ENCODE assay signal across 1 cellular context in the genomic region with DNA sequence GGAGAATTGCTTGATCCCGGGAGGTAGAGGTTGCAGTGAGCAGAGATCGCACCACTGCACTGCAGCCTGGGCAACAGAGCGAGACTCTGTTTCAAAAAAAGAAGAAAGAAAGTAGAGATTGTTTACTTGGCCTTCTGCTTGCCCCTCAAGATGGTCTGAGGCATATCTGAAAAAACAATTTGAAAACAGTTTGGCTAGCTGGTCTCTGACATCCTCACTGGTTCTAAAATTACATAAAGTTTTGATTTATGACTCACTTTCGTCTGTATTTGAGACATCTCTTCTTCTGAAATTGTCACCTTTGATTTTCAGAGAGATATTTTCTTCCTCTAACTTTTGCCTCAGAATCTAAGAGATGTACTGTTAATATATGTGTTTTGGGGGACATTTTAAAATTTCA.
TF ChIP-seq lines count a peak whose summit lies in the region.

No MANE protein-coding gene starts in this region.

TF ChIP-seq in WTC11, 78 proteins besides CTCF, POLR2A, EP300 and RAD21 (continued from another document):
- TF ChIP-seq, protein P1, sequence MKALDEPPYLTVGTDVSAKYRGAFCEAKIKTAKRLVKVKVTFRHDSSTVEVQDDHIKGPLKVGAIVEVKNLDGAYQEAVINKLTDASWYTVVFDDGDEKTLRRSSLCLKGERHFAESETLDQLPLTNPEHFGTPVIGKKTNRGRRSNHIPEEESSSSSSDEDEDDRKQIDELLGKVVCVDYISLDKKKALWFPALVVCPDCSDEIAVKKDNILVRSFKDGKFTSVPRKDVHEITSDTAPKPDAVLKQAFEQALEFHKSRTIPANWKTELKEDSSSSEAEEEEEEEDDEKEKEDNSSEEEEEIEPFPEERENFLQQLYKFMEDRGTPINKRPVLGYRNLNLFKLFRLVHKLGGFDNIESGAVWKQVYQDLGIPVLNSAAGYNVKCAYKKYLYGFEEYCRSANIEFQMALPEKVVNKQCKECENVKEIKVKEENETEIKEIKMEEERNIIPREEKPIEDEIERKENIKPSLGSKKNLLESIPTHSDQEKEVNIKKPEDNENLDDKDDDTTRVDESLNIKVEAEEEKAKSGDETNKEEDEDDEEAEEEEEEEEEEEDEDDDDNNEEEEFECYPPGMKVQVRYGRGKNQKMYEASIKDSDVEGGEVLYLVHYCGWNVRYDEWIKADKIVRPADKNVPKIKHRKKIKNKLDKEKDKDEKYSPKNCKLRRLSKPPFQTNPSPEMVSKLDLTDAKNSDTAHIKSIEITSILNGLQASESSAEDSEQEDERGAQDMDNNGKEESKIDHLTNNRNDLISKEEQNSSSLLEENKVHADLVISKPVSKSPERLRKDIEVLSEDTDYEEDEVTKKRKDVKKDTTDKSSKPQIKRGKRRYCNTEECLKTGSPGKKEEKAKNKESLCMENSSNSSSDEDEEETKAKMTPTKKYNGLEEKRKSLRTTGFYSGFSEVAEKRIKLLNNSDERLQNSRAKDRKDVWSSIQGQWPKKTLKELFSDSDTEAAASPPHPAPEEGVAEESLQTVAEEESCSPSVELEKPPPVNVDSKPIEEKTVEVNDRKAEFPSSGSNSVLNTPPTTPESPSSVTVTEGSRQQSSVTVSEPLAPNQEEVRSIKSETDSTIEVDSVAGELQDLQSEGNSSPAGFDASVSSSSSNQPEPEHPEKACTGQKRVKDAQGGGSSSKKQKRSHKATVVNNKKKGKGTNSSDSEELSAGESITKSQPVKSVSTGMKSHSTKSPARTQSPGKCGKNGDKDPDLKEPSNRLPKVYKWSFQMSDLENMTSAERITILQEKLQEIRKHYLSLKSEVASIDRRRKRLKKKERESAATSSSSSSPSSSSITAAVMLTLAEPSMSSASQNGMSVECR (CRISPR knock-in tag; IDR thresholded peaks at IDR 0.05; ENCODE audit: borderline replicate concordance): no peak
- TF ChIP-seq, protein P2, sequence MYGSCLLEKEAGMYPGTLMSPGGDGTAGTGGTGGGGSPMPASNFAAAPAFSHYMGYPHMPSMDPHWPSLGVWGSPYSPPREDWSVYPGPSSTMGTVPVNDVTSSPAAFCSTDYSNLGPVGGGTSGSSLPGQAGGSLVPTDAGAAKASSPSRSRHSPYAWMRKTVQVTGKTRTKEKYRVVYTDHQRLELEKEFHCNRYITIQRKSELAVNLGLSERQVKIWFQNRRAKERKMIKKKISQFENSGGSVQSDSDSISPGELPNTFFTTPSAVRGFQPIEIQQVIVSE (CRISPR knock-in tag; IDR thresholded peaks at IDR 0.05; ENCODE audit: borderline replicate concordance): no peak
- no peak for TF ChIP-seq PRRX2 (CRISPR knock-in tag; IDR thresholded peaks at IDR 0.05)
- TF ChIP-seq ZBTB21 (CRISPR knock-in tag; IDR thresholded peaks at IDR 0.05; ENCODE audit: borderline replicate concordance): no peak
- TF ChIP-seq ZNF219 (CRISPR knock-in tag; IDR thresholded peaks at IDR 0.05; ENCODE audit: borderline replicate concordance): no peak
